ENCODE assay signal across 8 cellular contexts in the genomic region with DNA sequence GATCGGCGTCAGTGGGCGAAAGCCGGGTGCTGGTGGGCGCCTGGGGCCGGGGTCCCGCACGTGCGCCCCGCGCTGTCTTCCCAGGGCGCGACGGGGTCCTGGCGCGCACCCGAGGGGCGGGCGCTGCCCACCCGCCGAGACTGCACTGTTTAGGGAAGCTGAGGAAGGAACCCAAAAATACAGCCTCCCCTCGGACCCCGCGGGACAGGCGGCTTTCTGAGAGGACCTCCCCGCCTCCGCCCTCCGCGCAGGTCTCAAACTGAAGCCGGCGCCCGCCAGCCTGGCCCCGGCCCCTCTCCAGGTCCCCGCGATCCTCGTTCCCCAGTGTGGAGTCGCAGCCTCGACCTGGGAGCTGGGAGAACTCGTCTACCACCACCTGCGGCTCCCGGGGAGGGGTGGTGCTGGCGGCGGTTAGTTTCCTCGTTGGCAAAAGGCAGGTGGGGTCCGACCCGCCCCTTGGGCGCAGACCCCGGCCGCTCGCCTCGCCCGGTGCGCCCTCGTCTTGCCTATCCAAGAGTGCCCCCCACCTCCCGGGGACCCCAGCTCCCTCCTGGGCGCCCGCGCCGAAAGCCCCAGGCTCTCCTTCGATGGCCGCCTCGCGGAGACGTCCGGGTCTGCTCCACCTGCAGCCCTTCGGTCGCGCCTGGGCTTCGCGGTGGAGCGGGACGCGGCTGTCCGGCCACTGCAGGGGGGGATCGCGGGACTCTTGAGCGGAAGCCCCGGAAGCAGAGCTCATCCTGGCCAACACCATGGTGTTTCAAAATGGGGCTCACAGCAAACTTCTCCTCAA. TPM values are rescaled to one million over a fixed set of nuclear protein-coding genes. Genes with fewer than 3 reads are reported as not detected.
DNase-seq lines count a peak whose midpoint lies in the region; ATAC-seq and TF ChIP-seq lines count a peak whose summit lies in the region.

No MANE protein-coding gene starts in this region.

- H3K4me3 ChIP-seq in SJCRH30: peak overlapping the region; percentile 69
- H3K4me3 ChIP-seq in heart left ventricle: peak overlapping the region; percentile 62 to 95 (median 84)

- H3K27ac ChIP-seq in SJCRH30 (no peak overlapping the region), heart left ventricle (peak overlapping the region; percentile 61 to 97 (median 94))

- 2 to 4% (median 2%) methylated on average over 24 to 78 of the region's 78 CpGs for WGBS in heart left ventricle, 4 donors

- TF ChIP-seq CTCF in heart left ventricle (IDR thresholded peaks at IDR 0.05): peak in 1 of 12 donors; percentile 15

- no peaks in the 10 kb centered on the region for H3K4me1 ChIP-seq in SJCRH30
- peaks cover 0 to 27% (median 10%) of the 10 kb centered on the region in 12 donors for H3K4me1 ChIP-seq in heart left ventricle

- H3K27me3 ChIP-seq in SJCRH30 (no peaks in the 10 kb centered on the region), heart left ventricle (peaks cover 0 to 32% (median 14%) of the 10 kb centered on the region in 9 donors)

- ATAC-seq in heart left ventricle: peak in 3 of 4 donors; percentile 17 to 44 (median 33)

- intact Hi-C loops in heart left ventricle (cut with DNase I): loop anchor here in 8 of 10 donors (1.0 to 10.0 kb wide), 17 partner anchors 37 to 235 kb away; no protein-coding TSS in a partner anchor

- DNase-seq in ELR (ENCODE audit: low read depth): peak; percentile 67
- no peak for DNase-seq in SJCRH30
- DNase-seq in heart left ventricle: peak in 3 of 5 donors; percentile 29 to 68 (median 38)
- peak; percentile 74 for DNase-seq in retina
- DNase-seq in NCI-H2196 (lab: John Stamatoyannopoulos, UW; ENCODE audit: unreplicated experiment): no peak
- no peak for DNase-seq in T-helper 9 cell
- no peak for DNase-seq in stimulated activated CD4-positive, alpha-beta T cell treated with anti-CD3 and anti-CD28 coated beads, Interleukin-4, amount 100 ng/mL, for 4 hours
- no peak for DNase-seq in activated gamma-delta T cell (lab: John Stamatoyannopoulos, UW)

- H3K9me3 ChIP-seq in SJCRH30 (replicated peaks) (no peaks in the 10 kb centered on the region), heart left ventricle (no peaks in the 10 kb centered on the region)

- H3K36me3 ChIP-seq in SJCRH30 (no peaks in the 10 kb centered on the region), heart left ventricle (no peaks in the 10 kb centered on the region)

- TF ChIP-seq POLR2A in heart left ventricle (IDR thresholded peaks at IDR 0.05): no peak

RNA-seq across cellular contexts. Expression of a gene that starts 1.1 kb away (rescaled TPM):
- 7.3 and 8.3 TPM in 2 replicates for total RNA-seq in SJCRH30 (2014; rRNA removed; shearing (Covaris generic))
- total RNA-seq in heart left ventricle: 10 to 100 TPM in 3 of 9 donors, 1 to 10 TPM in 6; 4.6 to 29.6 (median 8.7) TPM
- polyA plus RNA-seq in heart left ventricle: 1 to 10 TPM; 2.3 to 2.8 TPM

Comparison
In these comparisons a context has a peak if more than half of its experiments do, and no peak if none do; other contexts are left out.
1. DNase-seq: peak in ELR (single experiment), heart left ventricle (3 of 5) and retina (single experiment); none in SJCRH30 (0 of 2), NCI-H2196 (single experiment), T-helper 9 cell (single experiment), stimulated activated CD4-positive, alpha-beta T cell treated with anti-CD3 and anti-CD28 coated beads, Interleukin-4, amount 100 ng/mL, for 4 hours (0 of 2) and activated gamma-delta T cell (single experiment).